Comparison of ENCODE assay signal across 22 cellular contexts in genomic region chr12:46188170-46188569, GRCh38.
"Had no signal": no experiment of that assay in that cellular context is flagged by ENCODE, and none has a peak within 500 bp of the region (broad histone marks: within the 10 kb centered on the region; RNA-seq: fewer than 3 reads in every experiment).

No MANE protein-coding gene starts in this region.

- H3K4me1 Mint-ChIP-seq: activated CD8-positive, alpha-beta memory T cell treated with anti-CD3 and anti-CD28 coated beads, Interleukin-2, amount 10 ng/mL, durations not matched to agents 7 days and 5 days had no signal

- H3K4me1 ChIP-seq: testis had no signal

- H3K27ac ChIP-seq: gastrocnemius medialis, lower lobe of right lung, right atrium auricular region, testis, upper lobe of right lung had no signal

- H3K27me3 ChIP-seq: gastrocnemius medialis, heart left ventricle, right atrium auricular region, testis, upper lobe of right lung had no signal

- H3K9me3 Mint-ChIP-seq: dendritic cell treated with granulocyte-macrophage colony-stimulating factor and Interleukin-4, amounts not matched to agents 40 ng/mL and 50 ng/mL, for 4 days had no signal

- ATAC-seq: activated CD4-positive, CD25-positive, alpha-beta regulatory T cell treated with anti-CD3 and anti-CD28 coated beads, Interleukin-2, amount 50 U/mL, for 24 hours; activated CD8-positive, alpha-beta memory T cell treated with anti-CD3 and anti-CD28 coated beads, Interleukin-2, amount 10 ng/mL, durations not matched to agents 7 days and 5 days; stimulated activated naive CD8-positive, alpha-beta T cell treated with anti-CD3 and anti-CD28 coated beads, Interleukin-15, Interleukin-2, amounts not matched to agents 100 U/mL and 50 U/mL, for 24 hours had no signal

- H3K4me3 Mint-ChIP-seq: activated CD8-positive, alpha-beta memory T cell treated with anti-CD3 and anti-CD28 coated beads, Interleukin-2, amount 10 ng/mL, durations not matched to agents 7 days and 5 days; dendritic cell treated with granulocyte-macrophage colony-stimulating factor and Interleukin-4, amounts not matched to agents 40 ng/mL and 50 ng/mL, for 4 days; nephron had no signal

- H3K36me3 ChIP-seq: gastrocnemius medialis, lower lobe of right lung, right atrium auricular region, upper lobe of right lung had no signal

- H3K27ac Mint-ChIP-seq: dendritic cell treated with granulocyte-macrophage colony-stimulating factor and Interleukin-4, amounts not matched to agents 40 ng/mL and 50 ng/mL, for 4 days had no signal

- DNase-seq: activated CD4-positive, alpha-beta T cell treated with anti-CD3 and anti-CD28 coated beads, Interleukin-2, amount 50 U/mL, for 1 hour; activated CD8-positive, alpha-beta memory T cell treated with anti-CD3 and anti-CD28 coated beads, Interleukin-2, amount 10 ng/mL, durations not matched to agents 7 days and 5 days; activated gamma-delta T cell treated with Interleukin-2 at 50 U/mL for 16 hours; activated T-cell treated with anti-CD3 and anti-CD28 coated beads, Interleukin-2, amount 50 U/mL, for 48 hours; aorta; cerebellar nuclear complex; gastrocnemius medialis; heart left ventricle; left cardiac atrium; lower lobe of right lung; occipital lobe; stimulated activated CD4-positive, alpha-beta T cell treated with anti-CD3 and anti-CD28 coated beads, Interleukin-15, amount 100 ng/mL, for 24 hours; stimulated activated CD4-positive, alpha-beta T cell treated with anti-CD3 and anti-CD28 coated beads, Interleukin-4, amount 100 ng/mL, for 1 hour; stimulated activated naive CD8-positive, alpha-beta T cell treated with anti-CD3 and anti-CD28 coated beads, Interleukin-15, Interleukin-2, amounts not matched to agents 100 U/mL and 50 U/mL, for 24 hours; SW 1271; testis; upper lobe of right lung had no signal

- H3K4me3 ChIP-seq: gastrocnemius medialis, heart left ventricle, lower lobe of right lung, right atrium auricular region, skin epidermis, testis, upper lobe of right lung had no signal

- H3K9me3 ChIP-seq: gastrocnemius medialis, lower lobe of right lung, right atrium auricular region, testis, upper lobe of right lung had no signal

- H3K27me3 Mint-ChIP-seq: activated CD8-positive, alpha-beta memory T cell treated with anti-CD3 and anti-CD28 coated beads, Interleukin-2, amount 10 ng/mL, durations not matched to agents 7 days and 5 days; dendritic cell treated with granulocyte-macrophage colony-stimulating factor and Interleukin-4, amounts not matched to agents 40 ng/mL and 50 ng/mL, for 4 days had no signal
